ENCODE assay signal across 31 cellular contexts in the genomic region with DNA sequence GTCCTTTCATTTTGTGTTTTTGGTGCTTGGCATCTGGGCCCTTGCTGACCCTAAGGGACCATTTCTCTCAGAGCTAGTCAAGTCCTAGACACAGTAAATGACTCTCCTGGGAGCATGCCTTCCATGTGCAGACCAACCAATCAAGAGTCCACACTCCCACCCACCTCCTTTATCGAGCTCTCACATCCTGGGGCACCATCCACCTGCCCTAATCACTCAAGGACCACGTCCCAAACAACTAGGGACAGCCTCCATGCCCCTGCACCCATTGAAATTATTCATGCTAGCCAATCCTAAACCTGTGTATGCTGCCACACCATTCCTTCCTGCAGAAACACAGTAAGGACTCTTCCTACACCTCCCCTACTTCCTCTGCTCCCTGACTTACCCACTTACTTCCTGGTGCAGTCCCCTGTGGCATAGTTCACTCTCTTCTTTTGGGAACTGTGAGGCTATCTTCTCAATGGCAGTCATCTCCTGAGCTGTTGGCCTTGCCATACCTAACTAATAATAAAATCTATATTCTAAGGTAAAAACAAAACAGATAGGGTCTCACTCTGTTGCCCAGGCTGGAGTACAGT. TPM values are rescaled to one million over a fixed set of nuclear protein-coding genes. Genes with fewer than 3 reads are reported as not detected.
"Had no signal": no experiment of that assay in that cellular context is flagged by ENCODE, and none has a peak within 500 bp of the region (broad histone marks: within the 10 kb centered on the region; RNA-seq: fewer than 3 reads in every experiment).

No MANE protein-coding gene starts in this region.

- H3K36me3 ChIP-seq: colonic mucosa, esophagus muscularis mucosa, gastroesophageal sphincter, heart left ventricle, left lung, lower lobe of right lung, prostate gland, right atrium auricular region, suprapubic skin had no signal

- H3K9me3 Mint-ChIP-seq: dendritic cell treated with granulocyte-macrophage colony-stimulating factor and Interleukin-4, amounts not matched to agents 40 ng/mL and 50 ng/mL, for 4 days; naive thymus-derived CD8-positive, alpha-beta T cell; stimulated activated naive CD8-positive, alpha-beta T cell treated with anti-CD3 and anti-CD28 coated beads, Interleukin-15, amount 100 ng/mL, for 72 hours had no signal

- ATAC-seq: foreskin keratinocyte; gastroesophageal sphincter; heart left ventricle; left lung; naive thymus-derived CD8-positive, alpha-beta T cell; sciatic nerve; stimulated activated naive CD8-positive, alpha-beta T cell treated with anti-CD3 and anti-CD28 coated beads, Interleukin-15, amount 100 ng/mL, for 72 hours had no signal

- H3K4me3 Mint-ChIP-seq: dendritic cell treated with granulocyte-macrophage colony-stimulating factor and Interleukin-4, amounts not matched to agents 40 ng/mL and 50 ng/mL, for 4 days; naive thymus-derived CD8-positive, alpha-beta T cell; stimulated activated naive CD8-positive, alpha-beta T cell treated with anti-CD3 and anti-CD28 coated beads, Interleukin-15, amount 100 ng/mL, for 72 hours had no signal

- H3K4me1 ChIP-seq: colonic mucosa, esophagus muscularis mucosa, foreskin keratinocyte, gastroesophageal sphincter, heart left ventricle, left lung, lower lobe of right lung, prostate gland, right atrium auricular region, suprapubic skin had no signal

- H3K27ac Mint-ChIP-seq: dendritic cell treated with granulocyte-macrophage colony-stimulating factor and Interleukin-4, amounts not matched to agents 40 ng/mL and 50 ng/mL, for 4 days; stimulated activated naive CD8-positive, alpha-beta T cell treated with anti-CD3 and anti-CD28 coated beads, Interleukin-15, amount 100 ng/mL, for 72 hours had no signal

- H3K9me3 ChIP-seq: colonic mucosa, esophagus muscularis mucosa, gastroesophageal sphincter, heart left ventricle, left lung, lower lobe of right lung, prostate gland, right atrium auricular region, suprapubic skin had no signal

- H3K4me3 ChIP-seq: colonic mucosa, esophagus muscularis mucosa, gastroesophageal sphincter, heart left ventricle, hepatocyte, left lung, lower lobe of right lung, prostate gland, right atrium auricular region, smooth muscle cell, suprapubic skin had no signal

- DNase-seq: colonic mucosa; effector CD8-positive, alpha-beta T cell; foreskin keratinocyte; heart left ventricle; kidney; left lung; lower lobe of right lung; naive thymus-derived CD8-positive, alpha-beta T cell; stimulated activated CD4-positive, alpha-beta T cell treated with anti-CD3 and anti-CD28 coated beads, Interleukin-12 subunit alpha, Interleukin-12 subunit beta, amount 100 ng/mL, for 4 hours; stimulated activated CD4-positive, alpha-beta T cell treated with anti-CD3 and anti-CD28 coated beads, Interleukin-1b, Interleukin-23, amount 100 ng/mL, for 48 hours; stimulated activated CD4-positive, alpha-beta T cell treated with anti-CD3 and anti-CD28 coated beads, Interleukin-4, amount 100 ng/mL, for 1 hour; stimulated activated CD8-positive, alpha-beta memory T cell treated with anti-CD3 and anti-CD28 coated beads, Interleukin-4, amount 100 ng/mL, for 48 hours; stimulated activated naive CD4-positive, alpha-beta T cell; stimulated activated naive CD8-positive, alpha-beta T cell treated with anti-CD3 and anti-CD28 coated beads, Interleukin-15, amount 100 ng/mL, for 72 hours; trophoblast cell had no signal

- H3K36me3 Mint-ChIP-seq: naive thymus-derived CD8-positive, alpha-beta T cell had no signal

- H3K27me3 Mint-ChIP-seq: stimulated activated naive CD8-positive, alpha-beta T cell treated with anti-CD3 and anti-CD28 coated beads, Interleukin-15, amount 100 ng/mL, for 72 hours had no signal

- H2AFZ ChIP-seq: hepatocyte had no signal

- H3K4me2 ChIP-seq: hepatocyte, smooth muscle cell had no signal

- H3K27me3 ChIP-seq: colonic mucosa, hepatocyte, right atrium auricular region, suprapubic skin had no signal

- H3K4me1 Mint-ChIP-seq: naive thymus-derived CD8-positive, alpha-beta T cell; stimulated activated naive CD8-positive, alpha-beta T cell treated with anti-CD3 and anti-CD28 coated beads, Interleukin-15, amount 100 ng/mL, for 72 hours had no signal

- H3K27ac ChIP-seq: colonic mucosa, esophagus muscularis mucosa, foreskin keratinocyte, gastroesophageal sphincter, heart left ventricle, hepatocyte, left lung, lower lobe of right lung, prostate gland, right atrium auricular region, suprapubic skin had no signal

- H3K79me2 ChIP-seq: hepatocyte had no signal

RNA-seq across cellular contexts. Expression of gene SAA2, which starts 6.4 kb away (rescaled TPM):
- total RNA-seq: chondrocyte; endothelial cell of umbilical vein; fibroblast of lung; foreskin keratinocyte; myocyte; naive thymus-derived CD8-positive, alpha-beta T cell; smooth muscle cell; urinary bladder had no signal
- polyA plus RNA-seq: endothelial cell of umbilical vein; fibroblast of lung; naive thymus-derived CD8-positive, alpha-beta T cell; neural cell; smooth muscle cell had no signal

RNA-seq across cellular contexts. Expression of gene SAA1, which starts 11.2 kb away (rescaled TPM):
- total RNA-seq: chondrocyte; endothelial cell of umbilical vein; fibroblast of lung; naive thymus-derived CD8-positive, alpha-beta T cell; osteoblast; smooth muscle cell; urinary bladder had no signal
- polyA plus RNA-seq: endothelial cell of umbilical vein; fibroblast of lung; naive thymus-derived CD8-positive, alpha-beta T cell; neural cell had no signal

RNA-seq across cellular contexts. Expression of gene SAA4, which starts 18.3 kb away (rescaled TPM):
- total RNA-seq: chondrocyte; endothelial cell of umbilical vein; esophagus muscularis mucosa; fibroblast of lung; foreskin keratinocyte; heart left ventricle; myocyte; naive thymus-derived CD8-positive, alpha-beta T cell; osteoblast; prostate gland; right atrium auricular region; sciatic nerve; smooth muscle cell; urinary bladder had no signal
- polyA plus RNA-seq: endothelial cell of umbilical vein; fibroblast of lung; foreskin keratinocyte; heart left ventricle; naive thymus-derived CD8-positive, alpha-beta T cell; smooth muscle cell had no signal
